ENCODE assay signal across 8 cellular contexts in the genomic region with DNA sequence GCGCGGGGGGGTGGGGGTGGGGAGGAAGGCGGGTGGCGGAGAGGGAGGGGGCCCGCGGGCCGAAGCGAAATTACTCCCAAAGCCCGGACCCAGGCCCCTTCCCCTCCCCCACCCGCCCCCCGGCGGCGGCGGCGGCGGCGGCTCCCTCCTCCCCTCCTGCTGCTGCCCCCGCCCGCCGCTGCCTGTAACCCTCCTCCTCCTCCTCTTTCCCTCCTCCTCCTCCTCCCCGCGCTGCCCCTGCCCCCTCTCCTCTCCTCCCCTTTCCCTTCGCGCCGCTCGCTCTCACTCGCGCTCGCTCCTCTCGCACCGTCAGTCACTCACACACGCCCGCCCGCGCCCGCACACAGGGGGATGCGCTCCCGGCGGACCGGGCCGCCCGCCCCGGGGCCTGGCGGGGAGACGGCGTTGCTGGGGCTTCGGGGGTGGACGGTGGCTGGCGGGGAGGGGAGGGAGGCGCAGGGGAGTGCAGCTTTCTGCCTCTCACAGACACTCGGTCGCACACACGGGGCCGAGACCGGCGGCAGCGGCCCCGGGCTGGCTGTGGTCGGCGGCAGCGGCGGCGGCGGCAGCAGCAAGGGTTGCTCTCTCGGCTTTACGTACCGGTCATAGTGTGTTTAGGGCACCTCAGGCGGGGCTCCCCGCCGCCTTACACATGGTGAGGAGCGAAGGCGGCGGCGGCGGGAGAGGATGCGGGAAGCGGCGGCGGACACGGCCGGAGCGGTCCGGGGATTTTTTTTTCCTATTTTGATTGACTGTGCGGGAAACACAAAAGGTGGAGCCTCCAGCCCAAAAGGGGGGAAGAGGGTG. TPM values are rescaled to one million over a fixed set of nuclear protein-coding genes. Genes with fewer than 3 reads are reported as not detected.
A peak's percentile ranks its signal among the peaks of the same experiment; 100 is the strongest.
DNase-seq lines count a peak whose midpoint lies in the region; ATAC-seq, FAIRE-seq and TF ChIP-seq lines count a peak whose summit lies in the region.

No MANE protein-coding gene starts in this region.

- 0 out of 4 replicates have a peak, but pooled peaks of 1 of the 2 experiments have one; percentile 9 for TF ChIP-seq EP300 in HepG2 (IDR thresholded peaks at IDR 0.05; ENCODE audit: low read depth in 2 of 2, low read length in 2 of 2)
- no peak for TF ChIP-seq EP300 in HepG2 (CRISPR knock-in tag; IDR thresholded peaks at IDR 0.05; ENCODE audit: borderline replicate concordance)

- peaks cover 48% of the 10 kb centered on the region for H3K36me3 Mint-ChIP-seq in dendritic cell treated with granulocyte-macrophage colony-stimulating factor and Interleukin-4, amounts not matched to agents 40 ng/mL and 50 ng/mL, for 4 days (ENCODE audit: low read depth)

- peaks cover 49% of the 10 kb centered on the region for H3K4me1 ChIP-seq in HepG2 (ENCODE audit: insufficient read depth, low read length)

- ATAC-seq in HG03064 (IDR thresholded peaks at IDR 0.05; ENCODE audit: low read depth, unreplicated experiment) (peak; percentile 21), HepG2 (peak; percentile 54)

- peaks cover 28% of the 10 kb centered on the region for H4K20me1 ChIP-seq in HepG2 (ENCODE audit: insufficient read depth, low read length)

- peak overlapping the region; percentile 97 for H3K9ac ChIP-seq in HepG2 (ENCODE audit: insufficient read depth, low read depth, low read length)

- TF ChIP-seq RAD21 in HepG2 (CRISPR knock-in tag; IDR thresholded peaks at IDR 0.05), result peak; percentile 32; the same call in 1 of the 2 replicates

- WGBS in HepG2 (ENCODE audit: low lambda C conversion rate), result under 1% methylated on average over 54 of the region's 84 CpGs

- no peaks in the 10 kb centered on the region for H3K9me3 Mint-ChIP-seq in dendritic cell treated with granulocyte-macrophage colony-stimulating factor and Interleukin-4, amounts not matched to agents 40 ng/mL and 50 ng/mL, for 4 days

- H3K4me3 Mint-ChIP-seq in dendritic cell treated with granulocyte-macrophage colony-stimulating factor and Interleukin-4, amounts not matched to agents 40 ng/mL and 50 ng/mL, for 4 days, result peak overlapping the region; percentile 96

- FAIRE-seq in HepG2 (lab: Jason Lieb, UNC), result no peak

- H3K4me2 ChIP-seq in HepG2 (ENCODE audit: low read depth, low read length), result peak overlapping the region; percentile 52

- peaks cover 52% of the 10 kb centered on the region for H3K79me2 ChIP-seq in HepG2 (ENCODE audit: insufficient read depth, low read length)

- intact Hi-C loops in dendritic cell treated with granulocyte-macrophage colony-stimulating factor and Interleukin-4, amounts not matched to agents 40 ng/mL and 50 ng/mL, for 4 days (cut with micrococcal nuclease), result loop anchor here (5.0 to 10.0 kb wide), 2 partner anchors 33 to 380 kb away; no protein-coding TSS in a partner anchor
- intact Hi-C loops in HepG2 (cut with micrococcal nuclease; ENCODE audit: unreplicated experiment), result loop anchor here (5.0 kb wide), 4 partner anchors 38 to 378 kb away; no protein-coding TSS in a partner anchor

- H3K36me3 ChIP-seq in HepG2 (replicated peaks in 1 of 2; ENCODE audit: control insufficient read depth in 1 of 2, insufficient read depth in 2 of 2, low read length in 2 of 2), result no peaks in the 10 kb centered on the region

- no TSS peak for BruUV-seq in HepG2 (replicated peaks; lab: Mats Ljungman, UMichigan)

- CTCF ChIA-PET in HepG2 (lab: Yijun Ruan, JAX; ENCODE audit: low intra/inter-chr PET ratio, low total read pairs), result no interaction called here

- H3K9me3 ChIP-seq in HepG2 (ENCODE audit: low read length), result no peaks in the 10 kb centered on the region

- H2AFZ ChIP-seq in HepG2 (ENCODE audit: low read length), result no peak overlapping the region

- peak; percentile 35 to 93; a peak in 3 of 4 replicates for TF ChIP-seq POLR2A in HepG2 (IDR thresholded peaks at IDR 0.05; ENCODE audit: insufficient read depth in 1 of 2, low read depth in 2 of 2, low read length in 2 of 2)

- H3K27me3 ChIP-seq in HepG2 (ENCODE audit: control insufficient read depth in 1 of 2, insufficient read depth in 2 of 2, low read length in 2 of 2), result no peaks in the 10 kb centered on the region; a peak in 1 of 5 replicates

- peak overlapping the region; percentile 85 to 99 (median 98) for H3K4me3 ChIP-seq in HepG2 (replicated peaks in 1 of 3; ENCODE audit: insufficient read depth in 1 of 3, low read depth in 2 of 3, low read length in 3 of 3)

- in situ Hi-C loops in HepG2 (cut with HindIII; ENCODE audit: extremely low pct_ligation_motif_present, low pct_unique_long_range_greater_than_20kb), result no loop called here

- H3K27ac Mint-ChIP-seq in dendritic cell treated with granulocyte-macrophage colony-stimulating factor and Interleukin-4, amounts not matched to agents 40 ng/mL and 50 ng/mL, for 4 days, result peak overlapping the region; percentile 100

- no peak for TF ChIP-seq CTCF in HepG2 (CRISPR knock-in tag; IDR thresholded peaks at IDR 0.05)

- DNase-seq in NCI-H2081 (lab: John Stamatoyannopoulos, UW), result peak; percentile 82 to 84
- DNase-seq in NCI-H2081 treated with DMSO at 0.1 percent for 48 hours (lab: John Stamatoyannopoulos, UW), result no peak
- peak; percentile 74 to 91 for DNase-seq in NCI-H526 (lab: John Stamatoyannopoulos, UW)
- DNase-seq in activated CD4-positive, alpha-beta T cell treated with anti-CD3 and anti-CD28 coated beads, Interleukin-2, amount 50 U/mL, for 24 hours (ENCODE audit: low read depth in 1 of 2, low spot score in 1 of 2), result peak; percentile 58 to 78
- peak; percentile 81 for DNase-seq in HepG2 (ENCODE audit: low spot score)
- DNase-seq in stimulated activated CD4-positive, alpha-beta T cell treated with anti-CD3 and anti-CD28 coated beads, Interleukin-4, amount 100 ng/mL, for 24 hours, result peak; percentile 85

- H3K4me1 Mint-ChIP-seq in dendritic cell treated with granulocyte-macrophage colony-stimulating factor and Interleukin-4, amounts not matched to agents 40 ng/mL and 50 ng/mL, for 4 days (ENCODE audit: low read depth), result peaks cover 48% of the 10 kb centered on the region

- POLR2A ChIA-PET in HepG2 (lab: Yijun Ruan, JAX), result interaction anchor here (0.9 to 1.4 kb wide), 4 partner anchors 21 to 284 kb away, joined by 3 to 4 read pairs (median 3); partner anchors contain the start of gene OLA1

- peak overlapping the region; percentile 95 for H3K27ac ChIP-seq in HepG2 (ENCODE audit: extremely low read length, insufficient read depth, low read length)

- H3K27me3 Mint-ChIP-seq in dendritic cell treated with granulocyte-macrophage colony-stimulating factor and Interleukin-4, amounts not matched to agents 40 ng/mL and 50 ng/mL, for 4 days, result no peaks in the 10 kb centered on the region

TF ChIP-seq in HepG2, 621 proteins besides CTCF, POLR2A, EP300 and RAD21 (continues in another document):
- no peak for TF ChIP-seq ZNF101 (CRISPR knock-in tag; IDR thresholded peaks at IDR 0.05; ENCODE audit: borderline replicate concordance, low read depth)
- no peak; the same call in 1 of the 2 replicates for TF ChIP-seq ELF3 (CRISPR knock-in tag; IDR thresholded peaks at IDR 0.05)
- TF ChIP-seq ZNF337 (CRISPR knock-in tag; IDR thresholded peaks at IDR 0.05; ENCODE audit: borderline replicate concordance, low read depth), result 0 out of 2 replicates have a peak, but pooled peaks have one; percentile 38
- 0 out of 2 replicates have a peak, but pooled peaks have one; percentile 24 for TF ChIP-seq ZNF20 (CRISPR knock-in tag; IDR thresholded peaks at IDR 0.05)
- TF ChIP-seq KLF12 (CRISPR knock-in tag; IDR thresholded peaks at IDR 0.05; ENCODE audit: borderline replicate concordance), result no peak
- TF ChIP-seq, protein P1, sequence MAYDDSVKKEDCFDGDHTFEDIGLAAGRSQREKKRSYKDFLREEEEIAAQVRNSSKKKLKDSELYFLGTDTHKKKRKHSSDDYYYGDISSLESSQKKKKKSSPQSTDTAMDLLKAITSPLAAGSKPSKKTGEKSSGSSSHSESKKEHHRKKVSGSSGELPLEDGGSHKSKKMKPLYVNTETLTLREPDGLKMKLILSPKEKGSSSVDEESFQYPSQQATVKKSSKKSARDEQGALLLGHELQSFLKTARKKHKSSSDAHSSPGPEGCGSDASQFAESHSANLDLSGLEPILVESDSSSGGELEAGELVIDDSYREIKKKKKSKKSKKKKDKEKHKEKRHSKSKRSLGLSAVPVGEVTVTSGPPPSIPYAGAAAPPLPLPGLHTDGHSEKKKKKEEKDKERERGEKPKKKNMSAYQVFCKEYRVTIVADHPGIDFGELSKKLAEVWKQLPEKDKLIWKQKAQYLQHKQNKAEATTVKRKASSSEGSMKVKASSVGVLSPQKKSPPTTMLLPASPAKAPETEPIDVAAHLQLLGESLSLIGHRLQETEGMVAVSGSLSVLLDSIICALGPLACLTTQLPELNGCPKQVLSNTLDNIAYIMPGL (CRISPR knock-in tag; IDR thresholded peaks at IDR 0.05; ENCODE audit: borderline replicate concordance in 1 of 2, low read depth in 1 of 2), result peak; percentile 24 to 42; a peak in 2 of 4 replicates
- 0 out of 2 replicates have a peak, but pooled peaks have one; percentile 26 for TF ChIP-seq ARID2 (CRISPR knock-in tag; IDR thresholded peaks at IDR 0.05; ENCODE audit: borderline replicate concordance)
- TF ChIP-seq SRF (IDR thresholded peaks at IDR 0.05; ENCODE audit: low read depth, low read length), result no peak
- TF ChIP-seq KDM5A (IDR thresholded peaks at IDR 0.05; ENCODE audit: borderline replicate concordance, low read length), result peak; percentile 84

RNA-seq across cellular contexts. Expression of gene SP3, which starts 0.4 kb away (rescaled TPM):
- 132 and 171 TPM in 2 replicates for total RNA-seq in HepG2 (2016; rRNA removed; fragmentation: Illumina TruSeq; extraction: Trizol)
- 46.7 and 54.6 TPM in 2 replicates for total RNA-seq in HepG2 (2016; cell fraction: cytosol; rRNA removed; fragmentation: Illumina TruSeq; extraction: Trizol; ENCODE audit: low read depth)
- total RNA-seq in HepG2 (2016; cell fraction: insoluble cytoplasmic fraction; rRNA removed; fragmentation: Illumina TruSeq; extraction: Trizol), result 129 and 171 TPM in 2 replicates
- total RNA-seq in HepG2 (2016; cell fraction: membrane; rRNA removed; fragmentation: Illumina TruSeq; extraction: Trizol), result 117 and 137 TPM in 2 replicates
- total RNA-seq in HepG2 (2016; cell fraction: nucleus; rRNA removed; fragmentation: Illumina TruSeq; extraction: Trizol), result 111 and 118 TPM in 2 replicates
- 53.9 and 57.3 TPM in 2 replicates for polyA plus RNA-seq in HepG2 (2011; rRNA removed)
- 24.5 and 38.2 TPM in 2 replicates for polyA plus RNA-seq in HepG2 (2011; cell fraction: cytosol; rRNA removed)
- 29.7 TPM in 2 replicates for polyA plus RNA-seq in HepG2 (2011; cell fraction: nucleus; rRNA removed)
- polyA plus RNA-seq in HepG2 (2012), result 42.0 and 48.0 TPM in 2 replicates
- polyA plus RNA-seq in HepG2 (2016; cell fraction: cytosol; fragmentation: Illumina TruSeq; extraction: Trizol; ENCODE audit: low read depth), result 5.3 and 5.5 TPM in 2 replicates
- polyA plus RNA-seq in HepG2 (2016; cell fraction: insoluble cytoplasmic fraction; fragmentation: Illumina TruSeq; extraction: Trizol; ENCODE audit: low read depth), result 79.1 and 85.5 TPM in 2 replicates
- polyA plus RNA-seq in HepG2 (2016; cell fraction: membrane; fragmentation: Illumina TruSeq; extraction: Trizol; ENCODE audit: low read depth), result 24.8 and 28.9 TPM in 2 replicates
- 51.2 and 54.9 TPM in 2 replicates for polyA plus RNA-seq in HepG2 (2016; cell fraction: nucleus; fragmentation: Illumina TruSeq; extraction: Trizol; ENCODE audit: insufficient read depth, low read depth)
- 45.0 and 74.0 TPM in 2 replicates for polyA minus RNA-seq in HepG2 (2011; rRNA and poly(A)+ RNA removed; ENCODE audit: low replicate concordance)
- 67.2 and 72.9 TPM in 2 replicates for polyA minus RNA-seq in HepG2 (2011; cell fraction: cytosol; rRNA and poly(A)+ RNA removed)
- polyA minus RNA-seq in HepG2 (2011; cell fraction: nucleus; rRNA and poly(A)+ RNA removed), result 202 and 214 TPM in 2 replicates
